In genomic region chr14:77023001-77023996, GRCh38 we compare ENCODE assay signal across 8 cellular contexts. TPM values are rescaled to one million over a fixed set of nuclear protein-coding genes. Genes with fewer than 3 reads are reported as not detected.
DNase-seq lines count a peak whose midpoint lies in the region; TF ChIP-seq lines count a peak whose summit lies in the region.

No MANE protein-coding gene starts in this region.

- H3K36me3 ChIP-seq in mesodermal cell (ENCODE audit: control insufficient read depth, insufficient read depth, low read length), result peaks cover 26% of the 10 kb centered on the region
- H3K36me3 ChIP-seq in tibial artery, result peaks cover 0 to 14% (median 0%) of the 10 kb centered on the region in 3 donors

- H3K9me3 ChIP-seq in mesodermal cell (ENCODE audit: control insufficient read depth, low read length) (no peaks in the 10 kb centered on the region), tibial artery (no peaks in the 10 kb centered on the region)

- peaks cover 15% of the 10 kb centered on the region for H3K36me3 Mint-ChIP-seq in T-helper 1 cell treated with Interleukin-12 subunit alpha and Interleukin-12 subunit beta and Interleukin-4 antibody, amounts not matched to agents 30 μg/mL and 1 μg/mL, for 36 hours (ENCODE audit: low read depth)

- H3K9me3 Mint-ChIP-seq in T-helper 1 cell treated with Interleukin-12 subunit alpha and Interleukin-12 subunit beta and Interleukin-4 antibody, amounts not matched to agents 30 μg/mL and 1 μg/mL, for 36 hours, result no peaks in the 10 kb centered on the region

- no peak overlapping the region for H3K27ac ChIP-seq in mesodermal cell (ENCODE audit: low read depth, low read length, severe bottlenecking)
- H3K27ac ChIP-seq in tibial artery, result peak overlapping the region; percentile 54 to 97

- WGBS in mesodermal cell (ENCODE audit: insufficient coverage in 2 of 2), 2 experiments, result 79 to 80% methylated on average over 7 to 12 of the region's 17 CpGs

- no peaks in the 10 kb centered on the region for H3K27me3 ChIP-seq in tibial artery

- intact Hi-C loops in tibial artery (cut with DNase I; ENCODE audit: low total_unique reads), result no loop called here

- H3K4me1 Mint-ChIP-seq in T-helper 1 cell treated with Interleukin-12 subunit alpha and Interleukin-12 subunit beta and Interleukin-4 antibody, amounts not matched to agents 30 μg/mL and 1 μg/mL, for 36 hours (ENCODE audit: low read depth), result peaks cover 36% of the 10 kb centered on the region

- H3K27ac Mint-ChIP-seq in T-helper 1 cell treated with Interleukin-12 subunit alpha and Interleukin-12 subunit beta and Interleukin-4 antibody, amounts not matched to agents 30 μg/mL and 1 μg/mL, for 36 hours, result peak overlapping the region; percentile 84

- peak overlapping the region; percentile 45 for H3K4me3 Mint-ChIP-seq in T-helper 1 cell treated with Interleukin-12 subunit alpha and Interleukin-12 subunit beta and Interleukin-4 antibody, amounts not matched to agents 30 μg/mL and 1 μg/mL, for 36 hours

- no peak for DNase-seq in T-helper 1 cell
- peak; percentile 62 for DNase-seq in dermis blood vessel endothelial cell
- peak in 1 of 2 donors; percentile 48 for DNase-seq in tibial artery
- no peak for DNase-seq in amniotic stem cell (lab: John Stamatoyannopoulos, UW)
- DNase-seq in epidermal melanocyte (ENCODE audit: insufficient read length, low spot score), result no peak

- no peaks in the 10 kb centered on the region for H3K27me3 Mint-ChIP-seq in T-helper 1 cell treated with Interleukin-12 subunit alpha and Interleukin-12 subunit beta and Interleukin-4 antibody, amounts not matched to agents 30 μg/mL and 1 μg/mL, for 36 hours (ENCODE audit: low read depth)

- TF ChIP-seq CTCF in tibial artery (IDR thresholded peaks at IDR 0.05), result peak in 1 of 2 experiments; percentile 33

- peaks cover 18% of the 10 kb centered on the region for H3K4me1 ChIP-seq in mesodermal cell (ENCODE audit: control insufficient read depth, insufficient read depth, low read length, poor library complexity, severe bottlenecking)
- H3K4me1 ChIP-seq in tibial artery, result peaks cover 0 to 37% (median 23%) of the 10 kb centered on the region in 4 donors

- H3K4me3 ChIP-seq in mesodermal cell (ENCODE audit: extremely low read depth, insufficient read depth, low read length, poor library complexity, severe bottlenecking) (peak overlapping the region; percentile 68), tibial artery (peak overlapping the region; percentile 82 to 94)

TF ChIP-seq in PFSK-1, 5 proteins besides CTCF, POLR2A, EP300 and RAD21:
- TF ChIP-seq REST (IDR thresholded peaks at IDR 0.05; ENCODE audit: insufficient read depth in 1 of 2, low read depth in 2 of 2, low read length in 2 of 2), result no peak
- TF ChIP-seq FOXP2 (optimal IDR thresholded peaks at IDR 0.05; ENCODE audit: borderline replicate concordance, extremely low read depth, extremely low read length, insufficient read depth), result no peak
- peak; percentile 20; the same call in 1 of the 2 replicates for TF ChIP-seq SIN3A (IDR thresholded peaks at IDR 0.05; ENCODE audit: borderline replicate concordance, insufficient read depth, low read length)
- no peak for TF ChIP-seq TAF1 (IDR thresholded peaks at IDR 0.05; ENCODE audit: borderline replicate concordance, insufficient read depth, low read length)
- TF ChIP-seq POLR2AphosphoS5 (IDR thresholded peaks at IDR 0.05; ENCODE audit: low read depth, low read length), result peak; percentile 29

RNA-seq across cellular contexts. Expression of gene IRF2BPL, which starts 5.2 kb away (rescaled TPM):
- polyA plus RNA-seq in PFSK-1 (2012; ENCODE audit: insufficient read length, low read depth), result 91.0 TPM
- total RNA-seq in dermis blood vessel endothelial cell, result 11.6 and 17.9 TPM in 2 replicates
- 60.3 TPM for polyA plus RNA-seq in mesodermal cell (2013, experiment 1 of 2)
- polyA plus RNA-seq in mesodermal cell (2013, experiment 2 of 2), result 43.8 TPM
